20 cellular contexts compared by ENCODE assay signal in the genomic region with DNA sequence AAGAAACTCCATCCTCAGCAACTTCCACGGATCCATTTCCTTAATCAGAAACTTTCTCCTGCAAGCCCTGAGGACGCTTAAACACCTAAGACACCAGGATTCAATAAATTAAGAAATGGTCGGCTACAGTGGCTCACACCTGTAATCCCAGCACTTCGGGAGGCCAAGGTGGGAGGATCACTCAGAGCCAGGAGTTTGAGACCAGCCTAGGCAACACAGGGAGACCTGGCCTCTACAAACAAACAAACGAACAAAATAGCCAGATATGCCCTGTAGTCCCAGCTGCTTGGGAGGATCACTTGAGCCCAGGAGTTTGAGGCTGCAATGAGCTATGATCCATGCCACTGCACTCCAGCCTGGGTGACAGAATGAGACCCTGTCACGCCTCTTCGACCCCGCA. TPM values are rescaled to one million over a fixed set of nuclear protein-coding genes. Genes with fewer than 3 reads are reported as not detected.
DNase-seq lines count a peak whose midpoint lies in the region; TF ChIP-seq lines count a peak whose summit lies in the region.
"Had no signal": no experiment of that assay in that cellular context is flagged by ENCODE, and none has a peak within 500 bp of the region (broad histone marks: within the 10 kb centered on the region; RNA-seq: fewer than 3 reads in every experiment).

No MANE protein-coding gene starts in this region.

- H3K9me3 Mint-ChIP-seq in endothelial cell (ENCODE audit: unreplicated experiment) (no peaks in the 10 kb centered on the region), nephron progenitor cell (no peaks in the 10 kb centered on the region)
- H3K9me3 Mint-ChIP-seq: CD4-positive, alpha-beta T cell; GM23338 had no signal

- H3K27ac Mint-ChIP-seq in endothelial cell (ENCODE audit: unreplicated experiment) (peak overlapping the region; percentile 62), nephron progenitor cell (peak overlapping the region; percentile 98)
- H3K27ac Mint-ChIP-seq: B cell; CD4-positive, alpha-beta T cell; GM23338 had no signal

- TF ChIP-seq CTCF in endothelial cell (IDR thresholded peaks at IDR 0.05; ENCODE audit: unreplicated experiment) = no peak
- no peak for TF ChIP-seq CTCF in nephron progenitor cell (IDR thresholded peaks at IDR 0.05)
- no peak for TF ChIP-seq CTCF in uterus (IDR thresholded peaks at IDR 0.05)
- no peak for TF ChIP-seq CTCF in BE2C (IDR thresholded peaks at IDR 0.05; ENCODE audit: low read depth, low read length)

- H3K27me3 ChIP-seq in uterus (no peaks in the 10 kb centered on the region), BE2C (no peaks in the 10 kb centered on the region)
- H3K27me3 ChIP-seq: Peyer's patch had no signal

- H3K36me3 ChIP-seq in uterus (no peaks in the 10 kb centered on the region), BE2C (no peaks in the 10 kb centered on the region)
- H3K36me3 ChIP-seq: HAP-1, Peyer's patch had no signal

- in situ Hi-C loops in Caki2 (cut with HindIII; ENCODE audit: low pct_unique_long_range_greater_than_20kb, low sequenced_read_pairs) = no loop called here

- TF ChIP-seq POLR2A in uterus (IDR thresholded peaks at IDR 0.05) = no peak

- H3K36me3 Mint-ChIP-seq in endothelial cell (ENCODE audit: low read depth, unreplicated experiment) (no peaks in the 10 kb centered on the region), nephron progenitor cell (ENCODE audit: low read depth) (no peaks in the 10 kb centered on the region)

- H3K4me3 ChIP-seq in uterus (no peak overlapping the region), BE2C (ENCODE audit: low read depth, low read length) (no peak overlapping the region)
- H3K4me3 ChIP-seq: A549, GM23338, HAP-1, Peyer's patch had no signal

- intact Hi-C loops in uterus (cut with DNase I; ENCODE audit: low total_unique reads) = no loop called here

- H3K27me3 Mint-ChIP-seq in endothelial cell (ENCODE audit: unreplicated experiment) (peaks cover 2% of the 10 kb centered on the region), nephron progenitor cell (ENCODE audit: low read depth, poor library complexity) (peaks cover 16% of the 10 kb centered on the region)
- H3K27me3 Mint-ChIP-seq: CD4-positive, alpha-beta T cell had no signal

- peak; percentile 4 for DNase-seq in Caki2 (ENCODE audit: low read depth)
- no peak for DNase-seq in endothelial cell (ENCODE audit: low spot score)
- DNase-seq in nephron progenitor cell = no peak
- no peak for DNase-seq in uterus
- DNase-seq in BE2C = no peak
- DNase-seq in DMS79 (lab: John Stamatoyannopoulos, UW) = no peak
- no peak for DNase-seq in NCI-H2196 (lab: John Stamatoyannopoulos, UW; ENCODE audit: unreplicated experiment)
- DNase-seq: CD4-positive, alpha-beta T cell; COR-L47; KBM-7; NCI-H1092; NCI-H1436; NCI-H1930; NCI-H226; NCI-H748 treated with DMSO at 0.1 percent for 48 hours; Peyer's patch had no signal

- H3K9me3 ChIP-seq in uterus (no peaks in the 10 kb centered on the region), BE2C (no peaks in the 10 kb centered on the region)
- H3K9me3 ChIP-seq: A549, HAP-1, Peyer's patch had no signal

- H3K4me1 Mint-ChIP-seq in endothelial cell (ENCODE audit: unreplicated experiment) (peaks cover 11% of the 10 kb centered on the region), nephron progenitor cell (peaks cover 73% of the 10 kb centered on the region)
- H3K4me1 Mint-ChIP-seq: B cell had no signal

- peak overlapping the region; percentile 88 to 91 for H3K27ac ChIP-seq in uterus
- H3K27ac ChIP-seq: A549, Peyer's patch had no signal

- H3K4me1 ChIP-seq in uterus (peaks cover 15 to 20% of the 10 kb centered on the region in 2 donors), BE2C (peaks cover 42% of the 10 kb centered on the region)
- H3K4me1 ChIP-seq: A549, HAP-1, Peyer's patch had no signal

- H3K4me3 Mint-ChIP-seq in endothelial cell (ENCODE audit: unreplicated experiment) (no peak overlapping the region), nephron progenitor cell (peak overlapping the region; percentile 68)
- H3K4me3 Mint-ChIP-seq: B cell; CD4-positive, alpha-beta T cell; GM23338 had no signal

RNA-seq across cellular contexts. Expression of a gene that starts 46.7 kb away (rescaled TPM):
- total RNA-seq in Caki2 (2014; rRNA removed; shearing (Covaris generic); ENCODE audit: low replicate concordance) = 9.2 and 11.7 TPM in 2 replicates
- total RNA-seq in endothelial cell (ENCODE audit: unreplicated experiment) (40.8 TPM), uterus (10 to 100 TPM in 2 of 4 donors, 1 to 10 TPM in 2; 7.6 to 37.4 (median 16.4) TPM)
- 72.1 TPM for polyA plus RNA-seq in BE2C (2012; ENCODE audit: insufficient read depth, insufficient read length, low read depth)

RNA-seq across cellular contexts. Expression of a gene that starts 46.8 kb away (rescaled TPM):
- total RNA-seq in Caki2 (2014; rRNA removed; shearing (Covaris generic); ENCODE audit: low replicate concordance) = 2.3 and 5.7 TPM in 2 replicates
- total RNA-seq in endothelial cell (ENCODE audit: unreplicated experiment) = 48.1 TPM
- total RNA-seq in uterus = 10 to 100 TPM; 14.7 to 31.8 (median 17.8) TPM
- polyA plus RNA-seq in BE2C (2012; ENCODE audit: insufficient read depth, insufficient read length, low read depth) = 29.3 TPM
